ENCODE assay signal across 1 cellular context in genomic region chr3:129942296-129942695, GRCh38.
TF ChIP-seq lines count a peak whose summit lies in the region.

No MANE protein-coding gene starts in this region.

TF ChIP-seq in HepG2, 621 proteins besides CTCF, POLR2A, EP300 and RAD21 (continued from another document):
- TF ChIP-seq ZBTB34 (CRISPR knock-in tag; IDR thresholded peaks at IDR 0.05), result no peak
- TF ChIP-seq ZNF335 (CRISPR knock-in tag; IDR thresholded peaks at IDR 0.05), result peak; percentile 62; the same call in 1 of the 2 replicates
- TF ChIP-seq SALL2 (CRISPR knock-in tag; IDR thresholded peaks at IDR 0.05), result 0 out of 2 replicates have a peak, but pooled peaks have one; percentile 37
- peak; percentile 40; the same call in 1 of the 2 replicates for TF ChIP-seq ZNF263 (CRISPR knock-in tag; IDR thresholded peaks at IDR 0.05)
- TF ChIP-seq SALL1 (CRISPR knock-in tag; IDR thresholded peaks at IDR 0.05), result 0 out of 2 replicates have a peak, but pooled peaks have one; percentile 12
- TF ChIP-seq DMTF1 (CRISPR knock-in tag; IDR thresholded peaks at IDR 0.05), result no peak
- TF ChIP-seq KDM2A (CRISPR knock-in tag; IDR thresholded peaks at IDR 0.05; ENCODE audit: borderline replicate concordance, low read depth), result peak; percentile 55; the same call in 1 of the 2 replicates
- no peak for TF ChIP-seq MAFG (CRISPR knock-in tag; IDR thresholded peaks at IDR 0.05)
- TF ChIP-seq SMC3 (IDR thresholded peaks at IDR 0.05; ENCODE audit: low read length), result peak; percentile 87
- no peak for TF ChIP-seq ZNF318 (CRISPR knock-in tag; IDR thresholded peaks at IDR 0.05)
